Comparison of ENCODE assay signal across 15 cellular contexts in the genomic region with DNA sequence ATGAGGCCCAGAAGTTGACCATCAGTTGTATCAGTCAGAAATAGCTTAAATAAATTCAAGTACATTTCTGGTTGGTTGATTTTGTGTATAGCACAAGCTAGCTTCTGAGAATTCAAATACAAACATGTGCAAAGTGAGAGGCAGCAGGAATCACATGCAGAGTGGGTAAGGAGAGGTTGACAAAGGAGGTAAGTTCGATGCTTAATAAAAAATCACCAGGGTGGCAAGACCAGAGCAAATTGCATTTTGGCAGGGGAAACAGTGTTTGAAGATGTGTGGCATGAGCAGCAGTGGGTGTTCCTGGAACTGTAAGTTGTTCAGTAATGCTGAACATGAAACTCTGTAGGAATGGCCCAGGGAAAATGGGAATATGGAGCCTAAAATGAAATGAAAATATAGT. TPM values are rescaled to one million over a fixed set of nuclear protein-coding genes. Genes with fewer than 3 reads are reported as not detected.
DNase-seq lines count a peak whose midpoint lies in the region; TF ChIP-seq lines count a peak whose summit lies in the region.
"Had no signal": no experiment of that assay in that cellular context is flagged by ENCODE, and none has a peak within 500 bp of the region (broad histone marks: within the 10 kb centered on the region; RNA-seq: fewer than 3 reads in every experiment).

No MANE protein-coding gene starts in this region.

- DNase-seq in caudate nucleus (lab: John Stamatoyannopoulos, UW) (peak in 5 of 61 donors; percentile 8 to 42 (median 22)), kidney glomerular epithelial cell (lab: John Stamatoyannopoulos, UW) (peak; percentile 10), substantia nigra (lab: John Stamatoyannopoulos, UW) (peak in 3 of 49 donors; percentile 18 to 52 (median 29)), midbrain (lab: John Stamatoyannopoulos, UW) (no peak), esophagus muscularis mucosa (ENCODE audit: extremely low spot score) (no peak)
- no peak for DNase-seq in stimulated activated CD4-positive, alpha-beta T cell treated with anti-CD3 and anti-CD28 coated beads, Interleukin-2, amount 100 ng/mL, for 48 hours
- DNase-seq: activated CD4-positive, alpha-beta T cell treated with anti-CD3 and anti-CD28 coated beads for 36 hours; DND-41; effector memory CD8-positive, alpha-beta T cell; left lung; NCI-H2107; SHP77 treated with DMSO at 0.1 percent for 48 hours; T-cell had no signal

- H3K4me1 ChIP-seq in HEK293 (ENCODE audit: control insufficient read depth, insufficient read depth, low read length), result peaks cover 7% of the 10 kb centered on the region; the same call in 1 of the 2 replicates
- H3K4me1 ChIP-seq in esophagus muscularis mucosa, result peaks cover 0 to 59% (median 41%) of the 10 kb centered on the region in 4 donors
- H3K4me1 ChIP-seq: left lung had no signal

- no peak for TF ChIP-seq POLR2A in esophagus muscularis mucosa (IDR thresholded peaks at IDR 0.05; ENCODE audit: low read depth)

- no peak for TF ChIP-seq EP300 in esophagus muscularis mucosa (IDR thresholded peaks at IDR 0.05)

- POLR2A ChIA-PET in HEK293 (lab: Yijun Ruan, JAX), result no interaction called here

- 0 out of 3 replicates have a peak, but pooled peaks cover 0 to 3% of the 10 kb centered on the region in 2 experiments for H3K36me3 ChIP-seq in HEK293 (ENCODE audit: control insufficient read depth in 2 of 2, insufficient read depth in 1 of 2, low read length in 2 of 2)
- no peaks in the 10 kb centered on the region for H3K36me3 ChIP-seq in esophagus muscularis mucosa
- H3K36me3 ChIP-seq: left lung had no signal

- WGBS in esophagus muscularis mucosa, result 48% methylated on average over 1 of the region's 1 CpG

- intact Hi-C loops in esophagus muscularis mucosa (cut with DNase I), result no loop called here

- no peaks in the 10 kb centered on the region for H3K27me3 ChIP-seq in esophagus muscularis mucosa
- H3K27me3 ChIP-seq: left lung had no signal

- no peak overlapping the region for H3K27ac ChIP-seq in HEK293 (ENCODE audit: extremely low read depth, low read depth, low read length)
- H3K27ac ChIP-seq in caudate nucleus (ENCODE audit: low read depth, low read length), result peak overlapping the region; percentile 97
- peak overlapping the region; percentile 90 for H3K27ac ChIP-seq in substantia nigra (ENCODE audit: low read depth, low read length, poor library complexity, severe bottlenecking)
- no peak overlapping the region for H3K27ac ChIP-seq in esophagus muscularis mucosa (replicated peaks in 1 of 4)
- H3K27ac ChIP-seq: left lung had no signal

- TF ChIP-seq CTCF in HEK293 (tag by site-specific recombination; IDR thresholded peaks at IDR 0.05) (no peak), esophagus muscularis mucosa (IDR thresholded peaks at IDR 0.05) (no peak)

- H3K4me3 ChIP-seq in HEK293 (ENCODE audit: low read depth, low read length), result no peak overlapping the region
- H3K4me3 ChIP-seq in esophagus muscularis mucosa, result no peak overlapping the region
- H3K4me3 ChIP-seq: left lung had no signal

- H3K9me3 ChIP-seq in HEK293 (ENCODE audit: control insufficient read depth, insufficient read depth, low read depth, low read length) (no peaks in the 10 kb centered on the region), esophagus muscularis mucosa (no peaks in the 10 kb centered on the region)

- CTCF ChIA-PET in HEK293 (lab: Yijun Ruan, JAX), result interaction anchor here (0.6 kb wide), 1 partner anchor 56 kb away, joined by 3 read pairs; no protein-coding TSS in a partner anchor

TF ChIP-seq in HEK293, 187 proteins besides CTCF, POLR2A, EP300 and RAD21:
- TF ChIP-seq ZNF133 (tag by site-specific recombination; IDR thresholded peaks at IDR 0.05), result peak; percentile 54; the same call in 1 of the 2 replicates
- no peak for TF ChIP-seq ZNF785 (tag by site-specific recombination; IDR thresholded peaks at IDR 0.05)

RNA-seq across cellular contexts. Expression of gene GNAI1, which starts 52.6 kb away (rescaled TPM):
- 100 to 1,000 TPM in 1 of 4 donors, 10 to 100 TPM in 3; 61.0 to 141 (median 75.5) TPM for total RNA-seq in esophagus muscularis mucosa
- total RNA-seq: B cell had no signal

Comparison
In these comparisons a context has a peak if more than half of its experiments do, and no peak if none do; other contexts are left out.
1. H3K27ac ChIP-seq: peak in caudate nucleus (single experiment) and substantia nigra (single experiment); none in HEK293 (single experiment) and esophagus muscularis mucosa (0 of 4).